ENCODE assay signal across 19 cellular contexts in genomic region chr17:55319933-55320593, GRCh38. TPM values are rescaled to one million over a fixed set of nuclear protein-coding genes. Genes with fewer than 3 reads are reported as not detected.
"Had no signal": no experiment of that assay in that cellular context is flagged by ENCODE, and none has a peak within 500 bp of the region (broad histone marks: within the 10 kb centered on the region; RNA-seq: fewer than 3 reads in every experiment).

No MANE protein-coding gene starts in this region.

- H3K27me3 ChIP-seq: dorsolateral prefrontal cortex, hepatocyte, testis, upper lobe of left lung had no signal

- H3K79me2 ChIP-seq: hepatocyte had no signal

- H3K4me2 ChIP-seq: hepatocyte had no signal

- DNase-seq: activated B cell treated with CpG ODN at 0.5 μM for 24 hours; activated CD4-positive, alpha-beta memory T cell treated with anti-CD3 and anti-CD28 coated beads for 36 hours; activated CD4-positive, alpha-beta T cell treated with anti-CD3 and anti-CD28 coated beads for 4 hours; activated naive CD4-positive, alpha-beta T cell; activated naive CD8-positive, alpha-beta T cell treated with anti-CD3 and anti-CD28 coated beads for 36 hours; activated T-cell treated with anti-CD3 and anti-CD28 coated beads for 4 hours; amniotic stem cell; central memory CD4-positive, alpha-beta T cell; left colon; lower lobe of right lung; retina; testis had no signal

- H3K4me1 ChIP-seq: lower lobe of right lung, testis, upper lobe of left lung had no signal

- H3K4me1 Mint-ChIP-seq: activated B cell treated with CpG ODN at 0.5 μM for 24 hours; activated naive CD8-positive, alpha-beta T cell treated with anti-CD3 and anti-CD28 coated beads for 36 hours had no signal

- H3K27ac Mint-ChIP-seq: activated B cell treated with CpG ODN at 0.5 μM for 24 hours; activated CD4-positive, alpha-beta memory T cell treated with anti-CD3 and anti-CD28 coated beads for 36 hours; activated naive CD8-positive, alpha-beta T cell treated with anti-CD3 and anti-CD28 coated beads for 36 hours; activated T-helper 17 cell treated with anti-CD3 and anti-CD28 coated beads, Interleukin-2, amount 50 U/mL, for 72 hours; natural killer cell treated with Interleukin-12 subunit alpha and Interleukin-12 subunit beta and Interleukin-15 and Interleukin-18, amount 100 ng/mL, for 72 hours; stimulated activated naive CD8-positive, alpha-beta T cell treated with anti-CD3 and anti-CD28 coated beads, Interleukin-15, Interleukin-2, amounts not matched to agents 100 ng/mL and 50 ng/mL, for 24 hours had no signal

- H3K9me3 ChIP-seq: lower lobe of right lung, testis, upper lobe of left lung had no signal

- H2AFZ ChIP-seq: hepatocyte had no signal

- H3K4me3 Mint-ChIP-seq: activated B cell treated with CpG ODN at 0.5 μM for 24 hours; activated CD4-positive, alpha-beta memory T cell treated with anti-CD3 and anti-CD28 coated beads for 36 hours; activated naive CD8-positive, alpha-beta T cell treated with anti-CD3 and anti-CD28 coated beads for 36 hours; natural killer cell treated with Interleukin-12 subunit alpha and Interleukin-12 subunit beta and Interleukin-15 and Interleukin-18, amount 100 ng/mL, for 72 hours; stimulated activated naive CD8-positive, alpha-beta T cell treated with anti-CD3 and anti-CD28 coated beads, Interleukin-15, Interleukin-2, amounts not matched to agents 100 ng/mL and 50 ng/mL, for 24 hours had no signal

- H3K9me3 Mint-ChIP-seq: activated B cell treated with CpG ODN at 0.5 μM for 24 hours; activated CD4-positive, alpha-beta memory T cell treated with anti-CD3 and anti-CD28 coated beads for 36 hours; activated naive CD8-positive, alpha-beta T cell treated with anti-CD3 and anti-CD28 coated beads for 36 hours; activated T-helper 17 cell treated with anti-CD3 and anti-CD28 coated beads, Interleukin-2, amount 50 U/mL, for 72 hours; natural killer cell treated with Interleukin-12 subunit alpha and Interleukin-12 subunit beta and Interleukin-15 and Interleukin-18, amount 100 ng/mL, for 72 hours; stimulated activated naive CD8-positive, alpha-beta T cell treated with anti-CD3 and anti-CD28 coated beads, Interleukin-15, Interleukin-2, amounts not matched to agents 100 ng/mL and 50 ng/mL, for 24 hours had no signal

- H3K36me3 Mint-ChIP-seq: activated CD4-positive, alpha-beta memory T cell treated with anti-CD3 and anti-CD28 coated beads for 36 hours; activated naive CD8-positive, alpha-beta T cell treated with anti-CD3 and anti-CD28 coated beads for 36 hours; natural killer cell treated with Interleukin-12 subunit alpha and Interleukin-12 subunit beta and Interleukin-15 and Interleukin-18, amount 100 ng/mL, for 72 hours had no signal

- H3K4me3 ChIP-seq: dorsolateral prefrontal cortex, hepatocyte, lower lobe of right lung, testis, upper lobe of left lung had no signal

- H3K27ac ChIP-seq: hepatocyte, lower lobe of right lung, testis, upper lobe of left lung had no signal

- ATAC-seq: activated T-helper 17 cell treated with anti-CD3 and anti-CD28 coated beads, Interleukin-2, amount 50 U/mL, for 72 hours; left colon; lower lobe of right lung had no signal

- H3K27me3 Mint-ChIP-seq: activated naive CD8-positive, alpha-beta T cell treated with anti-CD3 and anti-CD28 coated beads for 36 hours; activated T-helper 17 cell treated with anti-CD3 and anti-CD28 coated beads, Interleukin-2, amount 50 U/mL, for 72 hours; stimulated activated naive CD8-positive, alpha-beta T cell treated with anti-CD3 and anti-CD28 coated beads, Interleukin-15, Interleukin-2, amounts not matched to agents 100 ng/mL and 50 ng/mL, for 24 hours had no signal

RNA-seq across cellular contexts. Expression of gene HLF, which starts 55.3 kb away (rescaled TPM):
- total RNA-seq: glomerular endothelial cell had no signal
